9 cellular contexts compared by ENCODE assay signal in the genomic region with DNA sequence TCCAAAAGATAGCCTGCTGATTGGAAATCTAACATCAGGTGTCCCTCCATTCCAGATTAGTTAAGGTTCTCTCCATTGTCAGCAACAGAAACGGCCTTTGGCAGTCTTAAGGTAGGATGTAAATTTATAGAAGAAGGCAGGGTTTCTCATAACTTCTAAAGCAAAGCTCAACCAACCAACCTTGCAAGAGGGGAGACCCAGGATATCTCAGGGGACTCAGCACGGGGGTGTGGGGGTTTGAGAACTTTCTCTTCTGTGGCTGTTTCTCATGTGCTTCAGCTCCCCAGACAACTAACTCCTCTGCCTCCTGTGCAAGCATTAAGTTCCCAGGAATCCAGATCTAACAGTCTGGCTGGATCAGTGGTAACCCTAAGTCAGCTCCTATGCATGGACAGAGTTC.
"Had no signal": no experiment of that assay in that cellular context is flagged by ENCODE, and none has a peak within 500 bp of the region (broad histone marks: within the 10 kb centered on the region; RNA-seq: fewer than 3 reads in every experiment).

No MANE protein-coding gene starts in this region.

- H3K4me3 ChIP-seq: GM23338 had no signal

- FAIRE-seq: H1, H54, HTR-8/SVneo had no signal

- DNase-seq: H9, HFFc6, Karpas-422, KBM-7 had no signal

- H3K4me2 ChIP-seq: GM23338, KMS-11 had no signal

- H3K27ac ChIP-seq: KMS-11 had no signal

- H3K9ac ChIP-seq: KMS-11 had no signal
